8 cellular contexts compared by ENCODE assay signal in genomic region chrX:24023972-24024664, GRCh38. TPM values are rescaled to one million over a fixed set of nuclear protein-coding genes. Genes with fewer than 3 reads are reported as not detected.
DNase-seq lines count a peak whose midpoint lies in the region; ATAC-seq and TF ChIP-seq lines count a peak whose summit lies in the region.

No MANE protein-coding gene starts in this region.

- H3K4me3 ChIP-seq in mesodermal cell (ENCODE audit: extremely low read depth, insufficient read depth, low read length, poor library complexity, severe bottlenecking) = peak overlapping the region; percentile 61

- H3K36me3 ChIP-seq in mesodermal cell (ENCODE audit: control insufficient read depth, insufficient read depth, low read length) = peaks cover 6% of the 10 kb centered on the region

- H3K27ac ChIP-seq in mesodermal cell (ENCODE audit: low read depth, low read length, severe bottlenecking) = peak overlapping the region; percentile 84

- no peaks in the 10 kb centered on the region for H3K4me1 ChIP-seq in mesodermal cell (ENCODE audit: control insufficient read depth, insufficient read depth, low read length, poor library complexity, severe bottlenecking)

- WGBS in mesodermal cell (ENCODE audit: insufficient coverage in 2 of 2), 2 experiments = 0% methylated on average over 1 of the region's 19 CpGs; no CpG with 5 or more reads in 1 of the 2 experiments

- no peaks in the 10 kb centered on the region for H3K9me3 ChIP-seq in mesodermal cell (ENCODE audit: control insufficient read depth, low read length)

- H3K27me3 Mint-ChIP-seq in chondrocyte (ENCODE audit: low read depth) = no peaks in the 10 kb centered on the region

- DNase-seq in SHP77 treated with DMSO at 0.1 percent for 48 hours (lab: John Stamatoyannopoulos, UW) = peak; percentile 2
- DNase-seq in SHP77 (lab: John Stamatoyannopoulos, UW) = no peak
- DNase-seq in NCI-H526 treated with DMSO at 0.1 percent for 48 hours (lab: John Stamatoyannopoulos, UW) = peak; percentile 65
- DNase-seq in chondrocyte (ENCODE audit: low spot score) = no peak
- no peak for DNase-seq in NCI-H1930 (lab: John Stamatoyannopoulos, UW)
- no peak for DNase-seq in 8988T

- no peak for ATAC-seq in GM19351 (IDR thresholded peaks at IDR 0.05; ENCODE audit: unreplicated experiment)

- peaks cover 4% of the 10 kb centered on the region for H3K36me3 Mint-ChIP-seq in chondrocyte (ENCODE audit: low read depth)

- no peaks in the 10 kb centered on the region for H3K9me3 Mint-ChIP-seq in chondrocyte (ENCODE audit: low read depth)

- peak overlapping the region; percentile 79 for H3K27ac Mint-ChIP-seq in chondrocyte (ENCODE audit: unreplicated experiment)

- H3K4me1 Mint-ChIP-seq in chondrocyte (ENCODE audit: low read depth) = peaks cover 44% of the 10 kb centered on the region

- TF ChIP-seq CTCF in chondrocyte (IDR thresholded peaks at IDR 0.05) = no peak

- peak overlapping the region; percentile 84 for H3K4me3 Mint-ChIP-seq in chondrocyte (ENCODE audit: unreplicated experiment)

RNA-seq across cellular contexts. Expression of gene KLHL15, which starts 2.9 kb away (rescaled TPM):
- total RNA-seq in chondrocyte = 13.7 to 15.5 TPM (median 13.9 TPM) in 3 replicates
- 4.0 TPM for polyA plus RNA-seq in mesodermal cell (2013, experiment 1 of 2)
- polyA plus RNA-seq in mesodermal cell (2013, experiment 2 of 2) = 4.0 TPM

RNA-seq across cellular contexts. Expression of gene EIF2S3, which starts 30.6 kb away (rescaled TPM):
- total RNA-seq in chondrocyte = 241 to 295 TPM (median 288 TPM) in 3 replicates
- 120 TPM for polyA plus RNA-seq in mesodermal cell (2013, experiment 1 of 2)
- 123 TPM for polyA plus RNA-seq in mesodermal cell (2013, experiment 2 of 2)

Comparison
In these comparisons a context has a peak if more than half of its experiments do, and no peak if none do; other contexts are left out.
1. DNase-seq: peak in SHP77 treated with DMSO at 0.1 percent for 48 hours (single experiment) and NCI-H526 treated with DMSO at 0.1 percent for 48 hours (single experiment); none in SHP77 (0 of 2), chondrocyte (single experiment), NCI-H1930 (0 of 2) and 8988T (single experiment).